Comparison of ENCODE assay signal across 8 cellular contexts in genomic region chr14:80587096-80587724, GRCh38.
DNase-seq lines count a peak whose midpoint lies in the region; ATAC-seq and TF ChIP-seq lines count a peak whose summit lies in the region.

No MANE protein-coding gene starts in this region.

- peaks cover 0 to 13% of the 10 kb centered on the region in 2 donors for H3K9me3 Mint-ChIP-seq in effector memory CD8-positive, alpha-beta T cell
- H3K9me3 Mint-ChIP-seq in osteocyte (ENCODE audit: unreplicated experiment): peaks cover 21% of the 10 kb centered on the region

- DNase-seq in SKM-1 treated with dmso at 0.1 percent for 144 hours (lab: John Stamatoyannopoulos, UW; ENCODE audit: unreplicated experiment) (peak; percentile 0), SKM-1 (lab: John Stamatoyannopoulos, UW; ENCODE audit: unreplicated experiment) (no peak), OCI-M1 (lab: John Stamatoyannopoulos, UW) (peak; percentile 51), osteocyte (ENCODE audit: extremely low spot score, unreplicated experiment) (no peak), KG1 (lab: John Stamatoyannopoulos, UW) (no peak)
- no peak for DNase-seq in effector memory CD8-positive, alpha-beta T cell

- TF ChIP-seq CTCF in osteocyte (IDR thresholded peaks at IDR 0.05): peak; percentile 61

- H3K36me3 Mint-ChIP-seq in effector memory CD8-positive, alpha-beta T cell (ENCODE audit: insufficient read depth): peaks cover 3% of the 10 kb centered on the region
- peaks cover 29% of the 10 kb centered on the region for H3K36me3 Mint-ChIP-seq in osteocyte (ENCODE audit: unreplicated experiment)

- ATAC-seq in GM19043 (IDR thresholded peaks at IDR 0.05; ENCODE audit: low read depth, unreplicated experiment): peak; percentile 93
- ATAC-seq in HG03097 (IDR thresholded peaks at IDR 0.05; ENCODE audit: low FRiP score, unreplicated experiment): peak; percentile 98
- peak; percentile 66 for ATAC-seq in effector memory CD8-positive, alpha-beta T cell (replicated peaks)

- H3K4me3 Mint-ChIP-seq in effector memory CD8-positive, alpha-beta T cell: no peak overlapping the region
- H3K4me3 Mint-ChIP-seq in osteocyte (ENCODE audit: unreplicated experiment): no peak overlapping the region

- H3K27me3 Mint-ChIP-seq in effector memory CD8-positive, alpha-beta T cell: no peaks in the 10 kb centered on the region
- no peaks in the 10 kb centered on the region for H3K27me3 Mint-ChIP-seq in osteocyte (ENCODE audit: unreplicated experiment)

- no peak overlapping the region for H3K27ac Mint-ChIP-seq in effector memory CD8-positive, alpha-beta T cell
- H3K27ac Mint-ChIP-seq in osteocyte (ENCODE audit: unreplicated experiment): peak overlapping the region; percentile 54

- H3K4me1 Mint-ChIP-seq in effector memory CD8-positive, alpha-beta T cell (ENCODE audit: low read depth in 2 of 2): peaks cover 0 to 9% of the 10 kb centered on the region in 2 donors
- H3K4me1 Mint-ChIP-seq in osteocyte (ENCODE audit: unreplicated experiment): peaks cover 30% of the 10 kb centered on the region

Comparison
In these comparisons a context has a peak if more than half of its experiments do, and no peak if none do; other contexts are left out.
1. DNase-seq: peak in SKM-1 treated with dmso at 0.1 percent for 144 hours (single experiment) and OCI-M1 (single experiment); none in SKM-1 (single experiment), effector memory CD8-positive, alpha-beta T cell (0 of 3), osteocyte (single experiment) and KG1 (single experiment).
2. Peak in every context shown above with its lines, with median percentiles within 50 percentile points of each other: ATAC-seq.